Comparison of ENCODE assay signal across 1 cellular context in the genomic region with DNA sequence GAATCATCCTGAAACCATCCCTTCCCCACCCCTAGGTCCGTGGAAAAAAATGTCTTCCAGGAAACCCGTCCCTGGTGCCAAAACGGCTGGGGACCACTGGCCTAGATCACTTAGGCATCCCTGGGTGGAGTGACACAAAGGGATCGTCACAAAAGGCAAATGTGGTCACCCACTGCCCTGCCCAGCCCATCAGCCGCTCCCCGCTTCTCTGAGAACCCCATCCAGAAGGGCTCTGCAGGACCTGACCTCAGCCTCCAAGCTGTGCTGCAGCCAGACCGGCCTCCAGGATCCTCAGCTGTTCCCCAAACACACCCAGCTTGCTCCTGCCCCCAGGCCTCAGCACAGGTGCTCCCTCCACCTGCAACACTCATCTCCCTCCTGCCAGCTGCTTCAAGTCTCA.
TF ChIP-seq lines count a peak whose summit lies in the region.

No MANE protein-coding gene starts in this region.

TF ChIP-seq in GM23338, 12 proteins besides CTCF, POLR2A, EP300 and RAD21 (continued from another document):
- TF ChIP-seq ZNF114 (CRISPR knock-in tag; IDR thresholded peaks at IDR 0.05) (no peak), EZH2 (IDR thresholded peaks at IDR 0.05; ENCODE audit: low read depth, unreplicated experiment) (no peak), STAT1 (IDR thresholded peaks at IDR 0.05; ENCODE audit: unreplicated experiment) (no peak), EZH2phosphoT487 (IDR thresholded peaks at IDR 0.05; ENCODE audit: unreplicated experiment) (no peak), NANOG (IDR thresholded peaks at IDR 0.05; ENCODE audit: borderline replicate concordance) (no peak), POLR2AphosphoS5 (IDR thresholded peaks at IDR 0.05; ENCODE audit: low read depth) (no peak)
- TF ChIP-seq, protein P1, sequence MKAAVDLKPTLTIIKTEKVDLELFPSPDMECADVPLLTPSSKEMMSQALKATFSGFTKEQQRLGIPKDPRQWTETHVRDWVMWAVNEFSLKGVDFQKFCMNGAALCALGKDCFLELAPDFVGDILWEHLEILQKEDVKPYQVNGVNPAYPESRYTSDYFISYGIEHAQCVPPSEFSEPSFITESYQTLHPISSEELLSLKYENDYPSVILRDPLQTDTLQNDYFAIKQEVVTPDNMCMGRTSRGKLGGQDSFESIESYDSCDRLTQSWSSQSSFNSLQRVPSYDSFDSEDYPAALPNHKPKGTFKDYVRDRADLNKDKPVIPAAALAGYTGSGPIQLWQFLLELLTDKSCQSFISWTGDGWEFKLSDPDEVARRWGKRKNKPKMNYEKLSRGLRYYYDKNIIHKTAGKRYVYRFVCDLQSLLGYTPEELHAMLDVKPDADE (IDR thresholded peaks at IDR 0.05) = no peak
- TF ChIP-seq, protein P2, sequence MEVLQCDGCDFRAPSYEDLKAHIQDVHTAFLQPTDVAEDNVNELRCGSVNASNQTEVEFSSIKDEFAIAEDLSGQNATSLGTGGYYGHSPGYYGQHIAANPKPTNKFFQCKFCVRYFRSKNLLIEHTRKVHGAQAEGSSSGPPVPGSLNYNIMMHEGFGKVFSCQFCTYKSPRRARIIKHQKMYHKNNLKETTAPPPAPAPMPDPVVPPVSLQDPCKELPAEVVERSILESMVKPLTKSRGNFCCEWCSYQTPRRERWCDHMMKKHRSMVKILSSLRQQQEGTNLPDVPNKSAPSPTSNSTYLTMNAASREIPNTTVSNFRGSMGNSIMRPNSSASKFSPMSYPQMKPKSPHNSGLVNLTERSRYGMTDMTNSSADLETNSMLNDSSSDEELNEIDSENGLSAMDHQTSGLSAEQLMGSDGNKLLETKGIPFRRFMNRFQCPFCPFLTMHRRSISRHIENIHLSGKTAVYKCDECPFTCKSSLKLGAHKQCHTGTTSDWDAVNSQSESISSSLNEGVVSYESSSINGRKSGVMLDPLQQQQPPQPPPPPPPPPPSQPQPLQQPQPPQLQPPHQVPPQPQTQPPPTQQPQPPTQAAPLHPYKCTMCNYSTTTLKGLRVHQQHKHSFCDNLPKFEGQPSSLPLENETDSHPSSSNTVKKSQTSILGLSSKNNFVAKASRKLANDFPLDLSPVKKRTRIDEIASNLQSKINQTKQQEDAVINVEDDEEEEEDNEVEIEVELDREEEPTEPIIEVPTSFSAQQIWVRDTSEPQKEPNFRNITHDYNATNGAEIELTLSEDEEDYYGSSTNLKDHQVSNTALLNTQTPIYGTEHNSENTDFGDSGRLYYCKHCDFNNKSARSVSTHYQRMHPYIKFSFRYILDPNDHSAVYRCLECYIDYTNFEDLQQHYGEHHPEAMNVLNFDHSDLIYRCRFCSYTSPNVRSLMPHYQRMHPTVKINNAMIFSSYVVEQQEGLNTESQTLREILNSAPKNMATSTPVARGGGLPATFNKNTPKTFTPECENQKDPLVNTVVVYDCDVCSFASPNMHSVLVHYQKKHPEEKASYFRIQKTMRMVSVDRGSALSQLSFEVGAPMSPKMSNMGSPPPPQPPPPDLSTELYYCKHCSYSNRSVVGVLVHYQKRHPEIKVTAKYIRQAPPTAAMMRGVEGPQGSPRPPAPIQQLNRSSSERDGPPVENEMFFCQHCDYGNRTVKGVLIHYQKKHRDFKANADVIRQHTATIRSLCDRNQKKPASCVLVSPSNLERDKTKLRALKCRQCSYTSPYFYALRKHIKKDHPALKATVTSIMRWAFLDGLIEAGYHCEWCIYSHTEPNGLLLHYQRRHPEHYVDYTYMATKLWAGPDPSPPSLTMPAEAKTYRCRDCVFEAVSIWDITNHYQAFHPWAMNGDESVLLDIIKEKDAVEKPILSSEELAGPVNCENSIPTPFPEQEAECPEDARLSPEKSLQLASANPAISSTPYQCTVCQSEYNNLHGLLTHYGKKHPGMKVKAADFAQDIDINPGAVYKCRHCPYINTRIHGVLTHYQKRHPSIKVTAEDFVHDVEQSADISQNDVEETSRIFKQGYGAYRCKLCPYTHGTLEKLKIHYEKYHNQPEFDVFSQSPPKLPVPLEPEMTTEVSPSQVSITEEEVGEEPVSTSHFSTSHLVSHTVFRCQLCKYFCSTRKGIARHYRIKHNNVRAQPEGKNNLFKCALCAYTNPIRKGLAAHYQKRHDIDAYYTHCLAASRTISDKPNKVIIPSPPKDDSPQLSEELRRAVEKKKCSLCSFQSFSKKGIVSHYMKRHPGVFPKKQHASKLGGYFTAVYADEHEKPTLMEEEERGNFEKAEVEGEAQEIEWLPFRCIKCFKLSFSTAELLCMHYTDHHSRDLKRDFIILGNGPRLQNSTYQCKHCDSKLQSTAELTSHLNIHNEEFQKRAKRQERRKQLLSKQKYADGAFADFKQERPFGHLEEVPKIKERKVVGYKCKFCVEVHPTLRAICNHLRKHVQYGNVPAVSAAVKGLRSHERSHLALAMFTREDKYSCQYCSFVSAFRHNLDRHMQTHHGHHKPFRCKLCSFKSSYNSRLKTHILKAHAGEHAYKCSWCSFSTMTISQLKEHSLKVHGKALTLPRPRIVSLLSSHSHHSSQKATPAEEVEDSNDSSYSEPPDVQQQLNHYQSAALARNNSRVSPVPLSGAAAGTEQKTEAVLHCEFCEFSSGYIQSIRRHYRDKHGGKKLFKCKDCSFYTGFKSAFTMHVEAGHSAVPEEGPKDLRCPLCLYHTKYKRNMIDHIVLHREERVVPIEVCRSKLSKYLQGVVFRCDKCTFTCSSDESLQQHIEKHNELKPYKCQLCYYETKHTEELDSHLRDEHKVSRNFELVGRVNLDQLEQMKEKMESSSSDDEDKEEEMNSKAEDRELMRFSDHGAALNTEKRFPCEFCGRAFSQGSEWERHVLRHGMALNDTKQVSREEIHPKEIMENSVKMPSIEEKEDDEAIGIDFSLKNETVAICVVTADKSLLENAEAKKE (CRISPR knock-in tag; IDR thresholded peaks at IDR 0.05) = no peak
- TF ChIP-seq, protein P3, sequence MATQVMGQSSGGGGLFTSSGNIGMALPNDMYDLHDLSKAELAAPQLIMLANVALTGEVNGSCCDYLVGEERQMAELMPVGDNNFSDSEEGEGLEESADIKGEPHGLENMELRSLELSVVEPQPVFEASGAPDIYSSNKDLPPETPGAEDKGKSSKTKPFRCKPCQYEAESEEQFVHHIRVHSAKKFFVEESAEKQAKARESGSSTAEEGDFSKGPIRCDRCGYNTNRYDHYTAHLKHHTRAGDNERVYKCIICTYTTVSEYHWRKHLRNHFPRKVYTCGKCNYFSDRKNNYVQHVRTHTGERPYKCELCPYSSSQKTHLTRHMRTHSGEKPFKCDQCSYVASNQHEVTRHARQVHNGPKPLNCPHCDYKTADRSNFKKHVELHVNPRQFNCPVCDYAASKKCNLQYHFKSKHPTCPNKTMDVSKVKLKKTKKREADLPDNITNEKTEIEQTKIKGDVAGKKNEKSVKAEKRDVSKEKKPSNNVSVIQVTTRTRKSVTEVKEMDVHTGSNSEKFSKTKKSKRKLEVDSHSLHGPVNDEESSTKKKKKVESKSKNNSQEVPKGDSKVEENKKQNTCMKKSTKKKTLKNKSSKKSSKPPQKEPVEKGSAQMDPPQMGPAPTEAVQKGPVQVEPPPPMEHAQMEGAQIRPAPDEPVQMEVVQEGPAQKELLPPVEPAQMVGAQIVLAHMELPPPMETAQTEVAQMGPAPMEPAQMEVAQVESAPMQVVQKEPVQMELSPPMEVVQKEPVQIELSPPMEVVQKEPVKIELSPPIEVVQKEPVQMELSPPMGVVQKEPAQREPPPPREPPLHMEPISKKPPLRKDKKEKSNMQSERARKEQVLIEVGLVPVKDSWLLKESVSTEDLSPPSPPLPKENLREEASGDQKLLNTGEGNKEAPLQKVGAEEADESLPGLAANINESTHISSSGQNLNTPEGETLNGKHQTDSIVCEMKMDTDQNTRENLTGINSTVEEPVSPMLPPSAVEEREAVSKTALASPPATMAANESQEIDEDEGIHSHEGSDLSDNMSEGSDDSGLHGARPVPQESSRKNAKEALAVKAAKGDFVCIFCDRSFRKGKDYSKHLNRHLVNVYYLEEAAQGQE (IDR thresholded peaks at IDR 0.05; ENCODE audit: unreplicated experiment) = no peak
